15 cellular contexts compared by ENCODE assay signal in genomic region chr14:18626610-18627213, GRCh38. TPM values are rescaled to one million over a fixed set of nuclear protein-coding genes. Genes with fewer than 3 reads are reported as not detected.
A peak's percentile ranks its signal among the peaks of the same experiment; 100 is the strongest.
DNase-seq lines count a peak whose midpoint lies in the region; ATAC-seq and TF ChIP-seq lines count a peak whose summit lies in the region.
"Not testable (repeated sequence)": the region's sequence is repeated elsewhere in the genome, so short reads cannot be mapped to it uniquely, and the experiment has no call there.
"Had no signal": no experiment of that assay in that cellular context is flagged by ENCODE, and none has a peak within 500 bp of the region (broad histone marks: within the 10 kb centered on the region; RNA-seq: fewer than 3 reads in every experiment).

No MANE protein-coding gene starts in this region.

- not testable (repeated sequence) for ATAC-seq in lower lobe of right lung
- ATAC-seq in stimulated activated effector memory CD8-positive, alpha-beta T cell treated with anti-CD3 and anti-CD28 coated beads, Interleukin-12 subunit alpha, Interleukin-12 subunit beta, amount 100 ng/mL, for 72 hours, result peak; percentile 24
- ATAC-seq in upper lobe of right lung, result peak; percentile 39

- intact Hi-C loops in lower lobe of right lung (cut with DNase I); sigmoid colon (cut with DNase I); testis (cut with DNase I; ENCODE audit: low total_unique reads); upper lobe of right lung (cut with DNase I): not testable (repeated sequence)

- H3K4me1 Mint-ChIP-seq in chondrocyte (ENCODE audit: low read depth); stimulated activated effector memory CD8-positive, alpha-beta T cell treated with anti-CD3 and anti-CD28 coated beads, Interleukin-12 subunit alpha, Interleukin-12 subunit beta, amount 100 ng/mL, for 72 hours: not testable (repeated sequence)

- WGBS in sigmoid colon, 2 donors, result 83 to 90% methylated on average over 7 to 16 of the region's 32 CpGs
- no CpG with 5 or more reads among the region's 32 CpGs for WGBS in testis, 2 donors

- not testable (repeated sequence) for H3K4me3 Mint-ChIP-seq in chondrocyte (ENCODE audit: unreplicated experiment); stimulated activated effector memory CD8-positive, alpha-beta T cell treated with anti-CD3 and anti-CD28 coated beads, Interleukin-12 subunit alpha, Interleukin-12 subunit beta, amount 100 ng/mL, for 72 hours

- DNase-seq in Daoy (ENCODE audit: low read depth), result peak; percentile 19
- DNase-seq in chondrocyte (ENCODE audit: low spot score), result peak; percentile 15
- DNase-seq in lower lobe of right lung, result peak; percentile 34
- DNase-seq in sigmoid colon, result peak; percentile 50
- not testable (repeated sequence) for DNase-seq in stimulated activated effector memory CD8-positive, alpha-beta T cell treated with anti-CD3 and anti-CD28 coated beads, Interleukin-12 subunit alpha, Interleukin-12 subunit beta, amount 100 ng/mL, for 72 hours (ENCODE audit: low spot score in 2 of 2); upper lobe of right lung
- peak; percentile 13 for DNase-seq in testis

- H3K4me1 ChIP-seq in lower lobe of right lung, sigmoid colon, testis, upper lobe of right lung: not testable (repeated sequence)

- not testable (repeated sequence) for H3K27me3 ChIP-seq in lower lobe of right lung (ENCODE audit: low read depth); sigmoid colon; testis; upper lobe of right lung

- TF ChIP-seq CTCF in chondrocyte (IDR thresholded peaks at IDR 0.05); lower lobe of right lung (IDR thresholded peaks at IDR 0.05); sigmoid colon (IDR thresholded peaks at IDR 0.05); testis (IDR thresholded peaks at IDR 0.05); upper lobe of right lung (IDR thresholded peaks at IDR 0.05): not testable (repeated sequence)

- H3K9me3 ChIP-seq in lower lobe of right lung, sigmoid colon, testis, upper lobe of right lung: not testable (repeated sequence)

- H3K27me3 Mint-ChIP-seq in chondrocyte (ENCODE audit: low read depth), result not testable (repeated sequence)

- TF ChIP-seq EP300 in sigmoid colon (IDR thresholded peaks at IDR 0.05), result not testable (repeated sequence)

- not testable (repeated sequence) for H3K4me3 ChIP-seq in lower lobe of right lung, sigmoid colon, testis, upper lobe of right lung

- H3K36me3 ChIP-seq in lower lobe of right lung; sigmoid colon; testis (ENCODE audit: low read depth, missing control alignments); upper lobe of right lung: not testable (repeated sequence)

- H3K27ac ChIP-seq in lower lobe of right lung, sigmoid colon, testis, upper lobe of right lung: not testable (repeated sequence)

- H3K9me3 Mint-ChIP-seq in chondrocyte (ENCODE audit: low read depth); stimulated activated effector memory CD8-positive, alpha-beta T cell treated with anti-CD3 and anti-CD28 coated beads, Interleukin-12 subunit alpha, Interleukin-12 subunit beta, amount 100 ng/mL, for 72 hours: not testable (repeated sequence)

- H3K36me3 Mint-ChIP-seq in chondrocyte (ENCODE audit: low read depth); stimulated activated effector memory CD8-positive, alpha-beta T cell treated with anti-CD3 and anti-CD28 coated beads, Interleukin-12 subunit alpha, Interleukin-12 subunit beta, amount 100 ng/mL, for 72 hours: not testable (repeated sequence)

- H3K27ac Mint-ChIP-seq in chondrocyte (ENCODE audit: unreplicated experiment); stimulated activated effector memory CD8-positive, alpha-beta T cell treated with anti-CD3 and anti-CD28 coated beads, Interleukin-12 subunit alpha, Interleukin-12 subunit beta, amount 100 ng/mL, for 72 hours: not testable (repeated sequence)

- not testable (repeated sequence) for TF ChIP-seq POLR2A in sigmoid colon (IDR thresholded peaks at IDR 0.05); testis (IDR thresholded peaks at IDR 0.05)

RNA-seq across cellular contexts. Expression of gene OR11H12, which starts 25.8 kb away (rescaled TPM):
- not detected in 2 replicates for total RNA-seq in Daoy (2014; rRNA removed; shearing (Covaris generic))
- total RNA-seq in chondrocyte (not detected in 3 replicates), lower lobe of right lung (not detected), sigmoid colon (not detected), testis (not detected), upper lobe of right lung (not detected)
- polyA plus RNA-seq in sigmoid colon (not detected), testis (ENCODE audit: insufficient read depth, low read depth, low replicate concordance) (not detected)
- total RNA-seq: A673; Caco-2; Calu3; CD4-positive, alpha-beta T cell; CD8-positive, alpha-beta T cell; G401; GM12878 had no signal
- polyA plus RNA-seq: AG04450, GM12878 had no signal
